In genomic region chr15:34733621-34734020, GRCh38 we compare ENCODE assay signal across 38 cellular contexts. TPM values are rescaled to one million over a fixed set of nuclear protein-coding genes. Genes with fewer than 3 reads are reported as not detected.
"Had no signal": no experiment of that assay in that cellular context is flagged by ENCODE, and none has a peak within 500 bp of the region (broad histone marks: within the 10 kb centered on the region; RNA-seq: fewer than 3 reads in every experiment).

No MANE protein-coding gene starts in this region.

- H3K36me3 ChIP-seq: MG63 had no signal

- H3K9me3 ChIP-seq: MG63 had no signal

- DNase-seq: Karpas-422, Kasumi-1, MG63, MM.1S, MV-4-11, NCI-H1048, NCI-H1092, NCI-H1092 treated with DMSO at 0.1 percent for 48 hours, NCI-H1105, NCI-H1105 treated with DMSO at 0.1 percent for 48 hours, NCI-H1417, NCI-H1417 treated with DMSO at 0.1 percent for 48 hours, NCI-H1436, NCI-H1436 treated with DMSO at 0.1 percent for 48 hours, NCI-H146, NCI-H1694, NCI-H1694 treated with DMSO at 0.1 percent for 48 hours, NCI-H187, NCI-H187 treated with DMSO at 0.1 percent for 48 hours, NCI-H1930, NCI-H2029, NCI-H2029 treated with DMSO at 0.1 percent for 48 hours, NCI-H2081, NCI-H2081 treated with DMSO at 0.1 percent for 48 hours, NCI-H2107, NCI-H2171, NCI-H2171 treated with DMSO at 0.1 percent for 48 hours, NCI-H2227 treated with DMSO at 0.1 percent for 48 hours, NCI-H226, NCI-H345, NCI-H446, NCI-H446 treated with DMSO at 0.1 percent for 48 hours, NCI-H510A, NCI-H510A treated with DMSO at 0.1 percent for 48 hours had no signal

- H3K4me3 ChIP-seq: MG63 had no signal

- H3K27me3 ChIP-seq: MG63 had no signal

RNA-seq across cellular contexts. Expression of gene GJD2, which starts 21.2 kb away (rescaled TPM):
- total RNA-seq: LHCN-M2, M059J, MCF 10A, NCI-H460 had no signal
